ENCODE assay signal across 8 cellular contexts in genomic region chr3:32238027-32238815, GRCh38. TPM values are rescaled to one million over a fixed set of nuclear protein-coding genes. Genes with fewer than 3 reads are reported as not detected.
DNase-seq lines count a peak whose midpoint lies in the region; ATAC-seq and TF ChIP-seq lines count a peak whose summit lies in the region.

Gene CMTM8, plus strand, starts transcription at chr3:32238680. Its CDS starts 293 bp downstream, at chr3:32238973.

- no peaks in the 10 kb centered on the region for H3K36me3 ChIP-seq in DOHH2 (ENCODE audit: control insufficient read depth, low read length)
- H3K36me3 ChIP-seq in mucosa of stomach (ENCODE audit: control insufficient read depth, insufficient read depth, low read length) = no peaks in the 10 kb centered on the region

- H3K27ac Mint-ChIP-seq in activated CD8-positive, alpha-beta T cell treated with anti-CD3 and anti-CD28 coated beads for 36 hours = no peak within 1 kb of the TSS
- H3K27ac Mint-ChIP-seq in effector memory CD8-positive, alpha-beta T cell = peak within 1 kb of the TSS; percentile 20 to 54
- peak within 1 kb of the TSS; percentile 17 for H3K27ac Mint-ChIP-seq in stimulated activated effector memory CD8-positive, alpha-beta T cell treated with anti-CD3 and anti-CD28 coated beads, Interleukin-12 subunit alpha, Interleukin-12 subunit beta, amount 100 ng/mL, for 72 hours

- H3F3A ChIP-seq in DOHH2 (ENCODE audit: control insufficient read depth, insufficient read depth) = no peaks in the 10 kb centered on the region

- H3K4me3 ChIP-seq in DOHH2 (ENCODE audit: low read length) (peak within 1 kb of the TSS; percentile 76), mucosa of stomach (ENCODE audit: low read length) (peak within 1 kb of the TSS; percentile 60)

- H3K27me3 ChIP-seq in DOHH2 (ENCODE audit: control insufficient read depth, low read length) (peaks cover 55% of the 10 kb centered on the region), mucosa of stomach (ENCODE audit: control insufficient read depth, insufficient read depth, low read length) (no peaks in the 10 kb centered on the region)

- no peaks in the 10 kb centered on the region for H3K9me3 ChIP-seq in DOHH2 (ENCODE audit: control insufficient read depth, insufficient read depth, low read length)
- no peaks in the 10 kb centered on the region for H3K9me3 ChIP-seq in mucosa of stomach (ENCODE audit: control insufficient read depth, low read length)

- DNase-seq in NCI-H510A treated with DMSO at 0.1 percent for 48 hours (lab: John Stamatoyannopoulos, UW) = peak; percentile 39
- DNase-seq in activated CD8-positive, alpha-beta T cell treated with anti-CD3 and anti-CD28 coated beads for 36 hours = peak; percentile 59
- DNase-seq in effector memory CD8-positive, alpha-beta T cell = peak; percentile 16 to 33 (median 17)
- peak; percentile 24 to 62 for DNase-seq in stimulated activated effector memory CD8-positive, alpha-beta T cell treated with anti-CD3 and anti-CD28 coated beads, Interleukin-12 subunit alpha, Interleukin-12 subunit beta, amount 100 ng/mL, for 72 hours (ENCODE audit: low spot score in 2 of 2)

- H3K9me3 Mint-ChIP-seq in activated CD8-positive, alpha-beta T cell treated with anti-CD3 and anti-CD28 coated beads for 36 hours = peaks cover 11% of the 10 kb centered on the region
- no peaks in the 10 kb centered on the region for H3K9me3 Mint-ChIP-seq in effector memory CD8-positive, alpha-beta T cell
- no peaks in the 10 kb centered on the region for H3K9me3 Mint-ChIP-seq in stimulated activated effector memory CD8-positive, alpha-beta T cell treated with anti-CD3 and anti-CD28 coated beads, Interleukin-12 subunit alpha, Interleukin-12 subunit beta, amount 100 ng/mL, for 72 hours

- no peak within 1 kb of the TSS for H3K27ac ChIP-seq in DOHH2 (ENCODE audit: low read depth, low read length)

- H3K9me2 ChIP-seq in DOHH2 (replicated peaks; ENCODE audit: control insufficient read depth, low read length) = no peaks in the 10 kb centered on the region

- POLR2A ChIA-PET in activated CD8-positive, alpha-beta T cell treated with anti-CD3 and anti-CD28 coated beads for 36 hours (lab: Charles Lee) = interaction anchor here (1.3 kb wide), 1 partner anchor 22 kb away, joined by 3 read pairs; no protein-coding TSS in a partner anchor

- H3K27me3 Mint-ChIP-seq in activated CD8-positive, alpha-beta T cell treated with anti-CD3 and anti-CD28 coated beads for 36 hours = peaks cover 18% of the 10 kb centered on the region
- H3K27me3 Mint-ChIP-seq in effector memory CD8-positive, alpha-beta T cell = peaks cover 0 to 7% of the 10 kb centered on the region in 2 donors

- H3K4me1 Mint-ChIP-seq in activated CD8-positive, alpha-beta T cell treated with anti-CD3 and anti-CD28 coated beads for 36 hours (ENCODE audit: low read depth) = peaks cover 20% of the 10 kb centered on the region
- peaks cover 21 to 24% of the 10 kb centered on the region in 2 donors for H3K4me1 Mint-ChIP-seq in effector memory CD8-positive, alpha-beta T cell (ENCODE audit: low read depth in 2 of 2)
- peaks cover 18% of the 10 kb centered on the region for H3K4me1 Mint-ChIP-seq in stimulated activated effector memory CD8-positive, alpha-beta T cell treated with anti-CD3 and anti-CD28 coated beads, Interleukin-12 subunit alpha, Interleukin-12 subunit beta, amount 100 ng/mL, for 72 hours

- peaks cover 2% of the 10 kb centered on the region for H3K36me3 Mint-ChIP-seq in activated CD8-positive, alpha-beta T cell treated with anti-CD3 and anti-CD28 coated beads for 36 hours (ENCODE audit: low read depth)
- H3K36me3 Mint-ChIP-seq in effector memory CD8-positive, alpha-beta T cell (ENCODE audit: insufficient read depth) = peaks cover 7% of the 10 kb centered on the region
- H3K36me3 Mint-ChIP-seq in stimulated activated effector memory CD8-positive, alpha-beta T cell treated with anti-CD3 and anti-CD28 coated beads, Interleukin-12 subunit alpha, Interleukin-12 subunit beta, amount 100 ng/mL, for 72 hours = no peaks in the 10 kb centered on the region

- H3K4me1 ChIP-seq in DOHH2 (ENCODE audit: control insufficient read depth, low read length) (peaks cover 14% of the 10 kb centered on the region), mucosa of stomach (ENCODE audit: control insufficient read depth, insufficient read depth, low read length) (peaks cover 13% of the 10 kb centered on the region)

- TF ChIP-seq CTCF in DOHH2 (IDR thresholded peaks at IDR 0.05; ENCODE audit: low read depth, low read length, poor library complexity, severe bottlenecking) = no peak
- TF ChIP-seq CTCF in activated CD8-positive, alpha-beta T cell treated with anti-CD3 and anti-CD28 coated beads for 36 hours (IDR thresholded peaks at IDR 0.05) = no peak

- ATAC-seq in HG02588 (IDR thresholded peaks at IDR 0.05; ENCODE audit: unreplicated experiment) (peak; percentile 44), GM18858 (IDR thresholded peaks at IDR 0.05; ENCODE audit: unreplicated experiment) (no peak)
- peak; percentile 85 for ATAC-seq in activated CD8-positive, alpha-beta T cell treated with anti-CD3 and anti-CD28 coated beads for 36 hours
- peak; percentile 80 for ATAC-seq in effector memory CD8-positive, alpha-beta T cell (replicated peaks)
- ATAC-seq in stimulated activated effector memory CD8-positive, alpha-beta T cell treated with anti-CD3 and anti-CD28 coated beads, Interleukin-12 subunit alpha, Interleukin-12 subunit beta, amount 100 ng/mL, for 72 hours = peak; percentile 87

- peak within 1 kb of the TSS; percentile 76 for H3K9ac ChIP-seq in mucosa of stomach (ENCODE audit: low read length)

- H3K4me3 Mint-ChIP-seq in activated CD8-positive, alpha-beta T cell treated with anti-CD3 and anti-CD28 coated beads for 36 hours = peak within 1 kb of the TSS; percentile 79
- peak within 1 kb of the TSS; percentile 82 to 83 for H3K4me3 Mint-ChIP-seq in effector memory CD8-positive, alpha-beta T cell
- H3K4me3 Mint-ChIP-seq in stimulated activated effector memory CD8-positive, alpha-beta T cell treated with anti-CD3 and anti-CD28 coated beads, Interleukin-12 subunit alpha, Interleukin-12 subunit beta, amount 100 ng/mL, for 72 hours = peak within 1 kb of the TSS; percentile 73

- intact Hi-C loops in activated CD8-positive, alpha-beta T cell treated with anti-CD3 and anti-CD28 coated beads for 36 hours (cut with micrococcal nuclease) = no loop called here

- CTCF ChIA-PET in activated CD8-positive, alpha-beta T cell treated with anti-CD3 and anti-CD28 coated beads for 36 hours (lab: Charles Lee) = interaction anchor here (1.0 to 4.0 kb wide), 8 partner anchors 11 to 229 kb away, joined by 3 to 40 read pairs (median 14); no protein-coding TSS in a partner anchor

- H4K20me1 ChIP-seq in DOHH2 (ENCODE audit: control insufficient read depth, insufficient read depth, low read depth, low read length) = no peaks in the 10 kb centered on the region

- H3K79me2 ChIP-seq in DOHH2 (ENCODE audit: control insufficient read depth, low read length) = no peaks in the 10 kb centered on the region

- H3K4me2 ChIP-seq in DOHH2 (ENCODE audit: low read length) = peak within 1 kb of the TSS; percentile 91

RNA-seq across cellular contexts. Expression of gene CMTM8, which starts in this region (rescaled TPM):
- total RNA-seq in activated CD8-positive, alpha-beta T cell treated with anti-CD3 and anti-CD28 coated beads for 36 hours = 1 to 10 TPM; 6.4 to 6.9 TPM
